Comparison of ENCODE assay signal across 17 cellular contexts in the genomic region with DNA sequence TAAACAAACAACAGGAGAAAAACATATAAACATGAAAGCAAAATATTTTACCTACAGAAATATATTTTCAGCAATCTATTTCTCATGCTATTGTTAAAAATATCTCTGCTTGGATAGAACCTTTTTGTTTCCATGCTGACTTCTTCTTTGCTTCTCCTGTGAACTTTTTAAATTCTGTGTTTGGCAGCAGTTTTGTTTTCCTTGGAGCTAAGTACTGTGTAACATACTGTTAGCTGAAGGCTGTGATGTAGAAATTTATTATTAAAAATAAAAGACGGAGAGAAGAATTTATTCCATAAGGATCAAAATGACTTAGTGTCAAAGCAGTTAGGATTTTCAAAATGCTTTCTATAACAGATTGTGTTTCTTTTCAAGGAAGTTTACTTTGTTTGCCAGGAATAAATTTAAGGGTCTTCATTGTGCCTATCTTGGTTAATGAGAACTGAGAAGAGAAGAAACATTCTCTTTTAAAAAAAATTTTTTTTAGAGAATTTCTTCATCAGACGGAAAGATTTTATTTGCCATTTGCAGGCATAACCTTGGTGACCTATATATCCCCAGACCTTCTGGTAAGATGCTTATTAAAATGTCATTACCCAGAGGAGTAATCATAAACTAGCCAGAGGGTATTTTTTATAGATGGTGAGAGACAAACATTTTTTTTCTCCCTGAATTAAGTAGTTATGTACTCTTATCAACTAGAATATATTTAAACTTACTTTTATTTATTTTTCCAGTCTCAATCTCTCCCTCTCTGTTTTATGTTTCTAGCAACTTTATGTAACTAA.
DNase-seq lines count a peak whose midpoint lies in the region; ATAC-seq and TF ChIP-seq lines count a peak whose summit lies in the region.
"Had no signal": no experiment of that assay in that cellular context is flagged by ENCODE, and none has a peak within 500 bp of the region (broad histone marks: within the 10 kb centered on the region; RNA-seq: fewer than 3 reads in every experiment).

No MANE protein-coding gene starts in this region.

- no peaks in the 10 kb centered on the region for H3K27me3 ChIP-seq in esophagus muscularis mucosa
- no peaks in the 10 kb centered on the region for H3K27me3 ChIP-seq in transverse colon

- peaks cover 27 to 50% (median 47%) of the 10 kb centered on the region in 4 donors for H3K4me1 ChIP-seq in esophagus muscularis mucosa
- peaks cover 0 to 18% (median 0%) of the 10 kb centered on the region in 4 donors for H3K4me1 ChIP-seq in transverse colon
- no peaks in the 10 kb centered on the region for H3K4me1 ChIP-seq in mucosa of descending colon (ENCODE audit: low read depth)

- peak overlapping the region; percentile 50 to 74 (median 62) for H3K27ac ChIP-seq in esophagus muscularis mucosa (replicated peaks in 1 of 4)
- peak overlapping the region in 3 of 4 donors; percentile 37 to 47 (median 45) for H3K27ac ChIP-seq in transverse colon

- TF ChIP-seq EP300 in esophagus muscularis mucosa (IDR thresholded peaks at IDR 0.05) (no peak), transverse colon (IDR thresholded peaks at IDR 0.05; ENCODE audit: low read depth) (no peak)

- H3K9me3 ChIP-seq in esophagus muscularis mucosa (no peaks in the 10 kb centered on the region), transverse colon (no peaks in the 10 kb centered on the region), mucosa of descending colon (no peaks in the 10 kb centered on the region)

- no peak for TF ChIP-seq CTCF in esophagus muscularis mucosa (IDR thresholded peaks at IDR 0.05)
- TF ChIP-seq CTCF in transverse colon (IDR thresholded peaks at IDR 0.05), result no peak
- TF ChIP-seq CTCF in mucosa of descending colon (IDR thresholded peaks at IDR 0.05), result no peak

- intact Hi-C loops in Right ventricle myocardium superior (cut with DNase I), result no loop called here
- intact Hi-C loops in Right ventricle myocardium inferior (cut with DNase I), result loop anchor here (5.0 kb wide), 1 partner anchor 81 kb away; no protein-coding TSS in a partner anchor
- intact Hi-C loops in esophagus muscularis mucosa (cut with DNase I), result loop anchor here (5.0 to 10.0 kb wide), 2 partner anchors 83 to 181 kb away; partner anchors contain the start of gene PDE3A
- intact Hi-C loops in transverse colon (cut with DNase I; ENCODE audit: low total_unique reads), result no loop called here
- intact Hi-C loops in mucosa of descending colon (cut with DNase I, micrococcal nuclease), result no loop called here

- WGBS in esophagus muscularis mucosa, result 32% methylated on average over 2 of the region's 2 CpGs
- 62 to 67% methylated on average over 2 of the region's 2 CpGs for WGBS in transverse colon (ENCODE audit: low coverage in 1 of 2), 2 donors

- H3K36me3 ChIP-seq in esophagus muscularis mucosa, result peaks cover 0 to 7% (median 0%) of the 10 kb centered on the region in 4 donors
- H3K36me3 ChIP-seq in transverse colon, result no peaks in the 10 kb centered on the region
- H3K36me3 ChIP-seq in mucosa of descending colon (ENCODE audit: low read depth), result no peaks in the 10 kb centered on the region

- H3K4me3 ChIP-seq in esophagus muscularis mucosa (peak overlapping the region in 2 of 4 donors; percentile 22 to 25), transverse colon (no peak overlapping the region), mucosa of descending colon (no peak overlapping the region)

- ATAC-seq in Right ventricle myocardium superior (ENCODE audit: poor library complexity), result peak; percentile 35
- no peak for ATAC-seq in Right ventricle myocardium inferior
- ATAC-seq in mucosa of descending colon, result no peak
- ATAC-seq: left colon had no signal

- TF ChIP-seq POLR2A in esophagus muscularis mucosa (IDR thresholded peaks at IDR 0.05; ENCODE audit: low read depth) (no peak), transverse colon (IDR thresholded peaks at IDR 0.05) (no peak)

- in situ Hi-C loops in transverse colon (cut with MboI; ENCODE audit: low pct_ligation_motif_present in 1 of 4, low pct_unique_long_range_greater_than_20kb in 1 of 4, low sequenced_read_pairs in 3 of 4), result no loop called here

- no peak for DNase-seq in Right ventricle myocardium superior
- no peak for DNase-seq in Right ventricle myocardium inferior (ENCODE audit: missing footprints)
- DNase-seq in esophagus muscularis mucosa (ENCODE audit: extremely low spot score), result no peak
- DNase-seq in medulla oblongata (ENCODE audit: extremely low spot score), result peak; percentile 41
- DNase-seq in transverse colon, result no peak
- no peak for DNase-seq in mucosa of descending colon
- DNase-seq in hypothalamus (lab: John Stamatoyannopoulos, UW), result no peak
- DNase-seq in GM19240 (ENCODE audit: insufficient read length, low spot score), result no peak
- DNase-seq: activated CD4-positive, alpha-beta T cell treated with anti-CD3 and anti-CD28 coated beads, Interleukin-2, amount 50 U/mL, for 4 hours; activated naive CD8-positive, alpha-beta T cell treated with anti-CD3 and anti-CD28 coated beads, Interleukin-2, amount 10 ng/mL, durations not matched to agents 7 days and 5 days; activated T-cell treated with anti-CD3 and anti-CD28 coated beads, Interleukin-2, amount 50 U/mL, for 1 hour; CD4-positive, alpha-beta memory T cell; erythroblast; KBM-7; left colon; NCI-H1092 treated with DMSO at 0.1 percent for 48 hours; NCI-H2107 had no signal

Comparison
In these comparisons a context has a peak if more than half of its experiments do, and no peak if none do; other contexts are left out.
1. intact Hi-C loops: an anchor here in Right ventricle myocardium inferior (5.0 kb wide) and esophagus muscularis mucosa (5.0 to 10.0 kb wide); none called in Right ventricle myocardium superior, transverse colon and mucosa of descending colon.